ENCODE assay signal across 8 cellular contexts in the genomic region with DNA sequence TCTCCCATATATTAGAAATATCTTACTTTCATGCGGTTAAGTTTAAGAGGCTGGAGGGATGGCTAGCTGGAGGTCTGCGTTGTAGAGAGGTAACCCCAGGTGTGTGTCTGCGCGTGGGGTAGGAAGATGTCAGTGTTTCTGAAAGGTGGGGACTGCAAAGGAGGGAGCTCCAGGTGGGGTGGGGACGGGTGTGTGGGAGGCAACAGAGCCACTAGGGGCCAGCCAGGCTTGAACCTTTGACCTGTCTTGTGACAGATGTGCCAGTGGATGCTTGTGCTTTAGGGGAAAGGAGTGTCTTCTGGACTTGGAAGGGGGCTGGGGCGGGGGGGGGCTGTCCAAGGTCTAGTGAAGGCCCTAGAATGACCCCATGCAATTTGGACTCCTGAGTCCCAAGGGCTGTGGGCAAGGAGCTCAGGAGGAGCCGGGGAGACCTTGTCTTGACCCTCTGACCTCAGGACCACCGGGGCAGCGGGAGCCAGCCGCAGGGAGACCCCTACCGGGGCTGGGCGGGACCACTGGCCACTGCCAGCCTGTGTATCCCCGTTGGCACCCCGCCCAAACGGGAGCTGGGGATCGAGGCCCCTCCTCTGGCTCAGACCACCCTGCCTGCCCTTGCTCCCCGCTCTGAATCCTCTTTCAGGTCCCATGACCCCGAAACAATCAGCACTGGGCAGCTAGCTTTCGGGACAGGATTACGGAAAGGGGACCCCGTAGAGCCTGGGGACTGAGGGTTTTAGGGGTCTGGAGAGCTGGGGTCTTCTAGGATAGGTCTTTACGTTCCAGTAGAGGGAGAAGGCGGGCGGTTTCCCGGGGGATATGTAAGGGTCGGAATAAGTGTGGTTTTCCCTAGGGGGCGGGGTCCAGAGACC. TPM values are rescaled to one million over a fixed set of nuclear protein-coding genes. Genes with fewer than 3 reads are reported as not detected.
A peak's percentile ranks its signal among the peaks of the same experiment; 100 is the strongest.
DNase-seq lines count a peak whose midpoint lies in the region; ATAC-seq and TF ChIP-seq lines count a peak whose summit lies in the region.

No MANE protein-coding gene starts in this region.

- H3K4me3 Mint-ChIP-seq in IgD-negative memory B cell (peak overlapping the region; percentile 90 to 96 (median 92)), nephron (peak overlapping the region; percentile 84 to 93 (median 92))

- peaks cover 54% of the 10 kb centered on the region for H3K4me1 ChIP-seq in BLaER1

- H4K20me1 ChIP-seq in BLaER1: peaks cover 7% of the 10 kb centered on the region

- DNase-seq in cerebellar cortex (ENCODE audit: low spot score) (peak; percentile 31), NCI-H345 treated with DMSO at 0.1 percent for 48 hours (lab: John Stamatoyannopoulos, UW; ENCODE audit: unreplicated experiment) (no peak), superior temporal gyrus (ENCODE audit: extremely low spot score) (no peak)

- H3K4me3 ChIP-seq in BLaER1: peak overlapping the region; percentile 70

- H3K9me3 ChIP-seq in BLaER1: no peaks in the 10 kb centered on the region

- H3K27me3 Mint-ChIP-seq in IgD-negative memory B cell (peaks cover 5% of the 10 kb centered on the region), nephron (ENCODE audit: low read depth) (peaks cover 30% of the 10 kb centered on the region)

- H3K27ac ChIP-seq in BLaER1: no peak overlapping the region

- H3K27me3 ChIP-seq in BLaER1: peaks cover 20% of the 10 kb centered on the region

- TF ChIP-seq CTCF in nephron (IDR thresholded peaks at IDR 0.05; ENCODE audit: unreplicated experiment in 3 of 3): no peak

- no peaks in the 10 kb centered on the region for H3K9me3 Mint-ChIP-seq in IgD-negative memory B cell
- no peaks in the 10 kb centered on the region for H3K9me3 Mint-ChIP-seq in nephron

- peak overlapping the region; percentile 30; the same call in 1 of the 2 replicates for H3K9ac ChIP-seq in BLaER1

- H3K36me3 Mint-ChIP-seq in IgD-negative memory B cell: no peaks in the 10 kb centered on the region
- peaks cover 7% of the 10 kb centered on the region for H3K36me3 Mint-ChIP-seq in nephron (ENCODE audit: low read depth)

- no peaks in the 10 kb centered on the region for H3K36me3 ChIP-seq in BLaER1

- H3K4me1 Mint-ChIP-seq in IgD-negative memory B cell: peaks cover 28 to 34% (median 30%) of the 10 kb centered on the region in 3 donors
- H3K4me1 Mint-ChIP-seq in nephron: peaks cover 28% of the 10 kb centered on the region

- H3K27ac Mint-ChIP-seq in IgD-negative memory B cell: peak overlapping the region; percentile 55 to 83 (median 82)
- peak overlapping the region; percentile 88 to 99 (median 91) for H3K27ac Mint-ChIP-seq in nephron

- no peak for ATAC-seq in GM21360 (IDR thresholded peaks at IDR 0.05; ENCODE audit: unreplicated experiment)
- ATAC-seq in HG03521 (IDR thresholded peaks at IDR 0.05; ENCODE audit: unreplicated experiment): no peak

- H3K4me2 ChIP-seq in BLaER1: peak overlapping the region; percentile 98

RNA-seq across cellular contexts. Expression of a gene that starts 1.1 kb away (rescaled TPM):
- 0.18 TPM for polyA plus RNA-seq in IgD-negative memory B cell

RNA-seq across cellular contexts. Expression of a gene that starts 5.6 kb away (rescaled TPM):
- not detected for polyA plus RNA-seq in IgD-negative memory B cell

RNA-seq across cellular contexts. Expression of a gene that starts 19.0 kb away (rescaled TPM):
- polyA plus RNA-seq in IgD-negative memory B cell: 129 TPM

RNA-seq across cellular contexts. Expression of a gene that starts 26.1 kb away (rescaled TPM):
- not detected for polyA plus RNA-seq in IgD-negative memory B cell

RNA-seq across cellular contexts. Expression of a gene that starts 27.2 kb away (rescaled TPM):
- polyA plus RNA-seq in IgD-negative memory B cell: 76.6 TPM
